In the genomic region with DNA sequence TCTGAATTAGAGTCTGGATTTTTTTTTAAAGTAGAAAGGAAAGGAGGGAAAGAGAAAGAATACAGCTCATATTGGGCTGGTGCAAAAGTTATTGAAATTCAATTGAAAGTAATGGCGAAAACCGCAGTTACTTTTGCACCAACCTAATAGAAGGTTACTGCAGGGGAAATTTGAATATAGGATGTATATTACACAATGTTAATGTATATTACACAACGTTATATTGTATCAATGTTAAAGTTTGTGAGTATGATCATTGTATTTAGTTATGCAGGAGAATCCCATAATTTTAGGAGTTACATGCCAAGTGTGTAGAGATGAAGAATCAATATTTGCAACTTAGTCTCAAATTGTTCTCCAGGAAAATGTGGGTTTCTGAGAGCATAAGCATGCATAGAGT, we compare ENCODE assay signal across 20 cellular contexts. TPM values are rescaled to one million over a fixed set of nuclear protein-coding genes. Genes with fewer than 3 reads are reported as not detected.
DNase-seq lines count a peak whose midpoint lies in the region; ATAC-seq, FAIRE-seq and TF ChIP-seq lines count a peak whose summit lies in the region.
"Had no signal": no experiment of that assay in that cellular context is flagged by ENCODE, and none has a peak within 500 bp of the region (broad histone marks: within the 10 kb centered on the region; RNA-seq: fewer than 3 reads in every experiment).

No MANE protein-coding gene starts in this region.

- H3K9me3 ChIP-seq in HepG2 (ENCODE audit: low read length) (no peaks in the 10 kb centered on the region), right lobe of liver (no peaks in the 10 kb centered on the region), K562 (replicated peaks; ENCODE audit: control insufficient read depth, insufficient read depth, low read depth, low read length) (no peaks in the 10 kb centered on the region)
- H3K9me3 ChIP-seq: A549; BLaER1 treated with 17β-estradiol and CSF1 and Interleukin-3, amounts not matched to agents 10 nM and 100 nM; Caco-2 had no signal

- H2AFZ ChIP-seq in HepG2 (ENCODE audit: low read length), result no peak overlapping the region
- no peak overlapping the region for H2AFZ ChIP-seq in K562 (ENCODE audit: low read depth, low read length)

- H3K79me2 ChIP-seq in HepG2 (ENCODE audit: insufficient read depth, low read length), result peaks cover 19% of the 10 kb centered on the region
- peaks cover 17% of the 10 kb centered on the region for H3K79me2 ChIP-seq in K562 (ENCODE audit: control insufficient read depth, insufficient read depth, low read length)

- TF ChIP-seq EP300 in HepG2 (IDR thresholded peaks at IDR 0.05; ENCODE audit: low read depth in 2 of 2, low read length in 2 of 2) (no peak), HepG2 (CRISPR knock-in tag; IDR thresholded peaks at IDR 0.05; ENCODE audit: borderline replicate concordance) (no peak), K562 (IDR thresholded peaks at IDR 0.05; ENCODE audit: low read length) (no peak)

- in situ Hi-C loops in HepG2 (cut with HindIII; ENCODE audit: extremely low pct_ligation_motif_present, low pct_unique_long_range_greater_than_20kb), result no loop called here
- in situ Hi-C loops in K562 (cut with MboI), result no loop called here
- in situ Hi-C loops in GM13976 (cut with MboI; ENCODE audit: low sequenced_read_pairs, unreplicated experiment), result no loop called here

- H4K20me1 ChIP-seq in HepG2 (ENCODE audit: insufficient read depth, low read length), result no peaks in the 10 kb centered on the region
- H4K20me1 ChIP-seq in K562 (replicated peaks; ENCODE audit: control insufficient read depth, insufficient read depth, low read length), result no peaks in the 10 kb centered on the region

- no peak for ATAC-seq in HepG2
- no peak for ATAC-seq in right lobe of liver
- no peak for ATAC-seq in K562
- ATAC-seq: A549; CD8-positive, alpha-beta T cell had no signal

- H3K4me3 ChIP-seq in HepG2 (replicated peaks in 1 of 3; ENCODE audit: insufficient read depth in 1 of 3, low read depth in 2 of 3, low read length in 3 of 3), result no peak overlapping the region
- no peak overlapping the region for H3K4me3 ChIP-seq in right lobe of liver
- H3K4me3 ChIP-seq in K562, result no peak overlapping the region
- H3K4me3 ChIP-seq: A549; BLaER1 treated with 17β-estradiol and CSF1 and Interleukin-3, amounts not matched to agents 10 nM and 100 nM had no signal

- H3K9me1 ChIP-seq in K562 (ENCODE audit: control insufficient read depth, insufficient read depth, low read length), result no peaks in the 10 kb centered on the region

- peaks cover 2 to 25% of the 10 kb centered on the region in 2 experiments; a peak in 2 of 5 replicates for H3K27me3 ChIP-seq in HepG2 (ENCODE audit: control insufficient read depth in 1 of 2, insufficient read depth in 2 of 2, low read length in 2 of 2)
- no peaks in the 10 kb centered on the region for H3K27me3 ChIP-seq in right lobe of liver
- H3K27me3 ChIP-seq in K562 (ENCODE audit: control insufficient read depth in 2 of 2, insufficient read depth in 2 of 2, low read length in 2 of 2), result no peaks in the 10 kb centered on the region; a peak in 1 of 5 replicates
- H3K27me3 ChIP-seq: BLaER1 treated with 17β-estradiol and CSF1 and Interleukin-3, amounts not matched to agents 10 nM and 100 nM had no signal

- TF ChIP-seq RAD21 in HepG2 (CRISPR knock-in tag; IDR thresholded peaks at IDR 0.05) (no peak), K562 (CRISPR knock-in tag; conservative IDR thresholded peaks at IDR 0.05 in 1 of 2, IDR thresholded peaks at IDR 0.05 in 1 of 2) (no peak)

- CTCF ChIA-PET in HepG2 (lab: Yijun Ruan, JAX; ENCODE audit: low intra/inter-chr PET ratio, low total read pairs) (no interaction called here), K562 (lab: Yijun Ruan, JAX; ENCODE audit: low intra/inter-chr PET ratio) (no interaction called here)

- intact Hi-C loops in HepG2 (cut with micrococcal nuclease; ENCODE audit: unreplicated experiment), result no loop called here
- intact Hi-C loops in right lobe of liver (cut with DNase I), result no loop called here
- intact Hi-C loops in K562 (cut with micrococcal nuclease), result loop anchor here (10.0 kb wide), 1 partner anchor 64 kb away; no protein-coding TSS in a partner anchor

- BruUV-seq in HepG2 (replicated peaks; lab: Mats Ljungman, UMichigan), result no TSS peak
- no TSS peak for BruUV-seq in K562 (replicated peaks; lab: Mats Ljungman, UMichigan)

- H3K36me3 ChIP-seq in HepG2 (replicated peaks in 1 of 2; ENCODE audit: control insufficient read depth in 1 of 2, insufficient read depth in 2 of 2, low read length in 2 of 2), result peaks cover 0 to 7% of the 10 kb centered on the region in 2 experiments; a peak in 3 of 5 replicates
- peaks cover 0 to 10% (median 0%) of the 10 kb centered on the region in 4 donors for H3K36me3 ChIP-seq in right lobe of liver
- peaks cover 14% of the 10 kb centered on the region for H3K36me3 ChIP-seq in K562 (ENCODE audit: control insufficient read depth, insufficient read depth, low read length)

- WGBS in HepG2 (ENCODE audit: low lambda C conversion rate), result 50% methylated on average over 3 of the region's 3 CpGs
- 71% methylated on average over 3 of the region's 3 CpGs for WGBS in right lobe of liver (ENCODE audit: insufficient coverage, low coverage, low lambda C conversion rate, missing lambda C conversion rate)
- 41% methylated on average over 3 of the region's 3 CpGs for WGBS in K562 (ENCODE audit: insufficient coverage, low coverage, missing lambda C conversion rate)

- FAIRE-seq in HepG2 (lab: Jason Lieb, UNC), result no peak
- no peak for FAIRE-seq in K562 (lab: Jason Lieb, UNC)
- FAIRE-seq: A549, D721Med, G401.6, GM12891, GM18507 had no signal

- TF ChIP-seq CTCF in HepG2 (CRISPR knock-in tag; IDR thresholded peaks at IDR 0.05), result no peak
- no peak for TF ChIP-seq CTCF in right lobe of liver (IDR thresholded peaks at IDR 0.05)
- TF ChIP-seq CTCF in K562 (IDR thresholded peaks at IDR 0.05 in 2 of 3, conservative IDR thresholded peaks at IDR 0.05 in 1 of 3; ENCODE audit: insufficient read depth in 2 of 3, low read depth in 1 of 3, low read length in 3 of 3), result no peak
- TF ChIP-seq CTCF in GM13976 (IDR thresholded peaks at IDR 0.05; ENCODE audit: borderline replicate concordance, control extremely low read depth, extremely low read depth, insufficient read depth, missing control alignments), result no peak

- H3K4me2 ChIP-seq in HepG2 (ENCODE audit: low read depth, low read length) (no peak overlapping the region), K562 (ENCODE audit: insufficient read depth, low read length) (no peak overlapping the region)
- H3K4me2 ChIP-seq: A549; BLaER1 treated with 17β-estradiol and CSF1 and Interleukin-3, amounts not matched to agents 10 nM and 100 nM had no signal

- H3K9ac ChIP-seq in HepG2 (ENCODE audit: insufficient read depth, low read depth, low read length) (no peak overlapping the region), K562 (ENCODE audit: insufficient read depth in 1 of 2, low read depth in 2 of 2, low read length in 2 of 2) (no peak overlapping the region)
- H3K9ac ChIP-seq: BLaER1 treated with 17β-estradiol and CSF1 and Interleukin-3, amounts not matched to agents 10 nM and 100 nM had no signal

- TF ChIP-seq POLR2A in HepG2 (IDR thresholded peaks at IDR 0.05; ENCODE audit: insufficient read depth in 1 of 2, low read depth in 2 of 2, low read length in 2 of 2) (no peak), right lobe of liver (IDR thresholded peaks at IDR 0.05) (no peak), K562 (conservative IDR thresholded peaks at IDR 0.05) (no peak)

- no peak overlapping the region for H3K27ac ChIP-seq in HepG2 (ENCODE audit: extremely low read length, insufficient read depth, low read length)
- H3K27ac ChIP-seq in right lobe of liver, result no peak overlapping the region
- H3K27ac ChIP-seq in K562 (ENCODE audit: extremely low read depth, low read depth, low read length), result no peak overlapping the region
- H3K27ac ChIP-seq: 22Rv1; A549; BLaER1 treated with 17β-estradiol and CSF1 and Interleukin-3, amounts not matched to agents 10 nM and 100 nM; C4-2B had no signal

- H3K4me1 ChIP-seq in HepG2 (ENCODE audit: insufficient read depth, low read length) (peaks cover 22% of the 10 kb centered on the region), right lobe of liver (peaks cover 0 to 4% (median 0%) of the 10 kb centered on the region in 4 donors), K562 (replicated peaks in 1 of 2; ENCODE audit: control insufficient read depth in 2 of 2, insufficient read depth in 2 of 2, low read length in 2 of 2) (peaks cover 13 to 17% of the 10 kb centered on the region in 2 experiments; a peak in 4 of 5 replicates)

- no peak for DNase-seq in HepG2 (ENCODE audit: low spot score)
- no peak for DNase-seq in right lobe of liver
- no peak for DNase-seq in K562 (ENCODE audit: extremely low read depth in 1 of 4, low spot score in 3 of 4)
- no peak for DNase-seq in GM13976 (ENCODE audit: low spot score)
- DNase-seq in NCI-H510A treated with DMSO at 0.1 percent for 48 hours (lab: John Stamatoyannopoulos, UW), result no peak
- DNase-seq: AML-193; Caco-2; Calu3; CD4-positive, alpha-beta T cell; CD8-positive, alpha-beta T cell; DMS79 treated with DMSO at 0.1 percent for 48 hours; GF-D8 had no signal

- POLR2A ChIA-PET in HepG2 (lab: Yijun Ruan, JAX), result no interaction called here
- POLR2A ChIA-PET in K562 (lab: Yijun Ruan, JAX), result no interaction called here

RNA-seq across cellular contexts. Expression of a gene that starts 2.5 kb away (rescaled TPM):
- total RNA-seq in HepG2 (2016; rRNA removed; fragmentation: Illumina TruSeq; extraction: Trizol), result 46.4 and 75.8 TPM in 2 replicates
- total RNA-seq in HepG2 (2016; cell fraction: cytosol; rRNA removed; fragmentation: Illumina TruSeq; extraction: Trizol; ENCODE audit: low read depth), result 7.9 and 10.0 TPM in 2 replicates
- 45.9 and 69.7 TPM in 2 replicates for total RNA-seq in HepG2 (2016; cell fraction: insoluble cytoplasmic fraction; rRNA removed; fragmentation: Illumina TruSeq; extraction: Trizol)
- 48.2 and 51.0 TPM in 2 replicates for total RNA-seq in HepG2 (2016; cell fraction: membrane; rRNA removed; fragmentation: Illumina TruSeq; extraction: Trizol)
- 55.1 and 62.2 TPM in 2 replicates for total RNA-seq in HepG2 (2016; cell fraction: nucleus; rRNA removed; fragmentation: Illumina TruSeq; extraction: Trizol)
- 48.0 and 56.9 TPM in 2 replicates for polyA plus RNA-seq in HepG2 (2011; rRNA removed)
- 41.5 and 54.0 TPM in 2 replicates for polyA plus RNA-seq in HepG2 (2011; cell fraction: cytosol; rRNA removed)
- polyA plus RNA-seq in HepG2 (2011; cell fraction: nucleus; rRNA removed), result 27.7 and 32.7 TPM in 2 replicates
- 83.1 and 84.5 TPM in 2 replicates for polyA plus RNA-seq in HepG2 (2012)
- 16.6 and 17.4 TPM in 2 replicates for polyA plus RNA-seq in HepG2 (2016; cell fraction: cytosol; fragmentation: Illumina TruSeq; extraction: Trizol; ENCODE audit: low read depth)
- polyA plus RNA-seq in HepG2 (2016; cell fraction: insoluble cytoplasmic fraction; fragmentation: Illumina TruSeq; extraction: Trizol; ENCODE audit: low read depth), result 76.7 and 84.0 TPM in 2 replicates
- polyA plus RNA-seq in HepG2 (2016; cell fraction: membrane; fragmentation: Illumina TruSeq; extraction: Trizol; ENCODE audit: low read depth), result 43.1 and 47.3 TPM in 2 replicates
- 77.0 and 77.7 TPM in 2 replicates for polyA plus RNA-seq in HepG2 (2016; cell fraction: nucleus; fragmentation: Illumina TruSeq; extraction: Trizol; ENCODE audit: insufficient read depth, low read depth)
- polyA minus RNA-seq in HepG2 (2011; rRNA and poly(A)+ RNA removed; ENCODE audit: low replicate concordance), result 80.3 and 103 TPM in 2 replicates
- polyA minus RNA-seq in HepG2 (2011; cell fraction: cytosol; rRNA and poly(A)+ RNA removed), result 85.8 and 89.6 TPM in 2 replicates
- 57.7 and 65.4 TPM in 2 replicates for polyA minus RNA-seq in HepG2 (2011; cell fraction: nucleus; rRNA and poly(A)+ RNA removed)
- total RNA-seq in right lobe of liver, result 10 to 100 TPM; 24.4 to 29.5 (median 26.8) TPM
- 26.4 and 69.6 TPM in 2 replicates for total RNA-seq in K562 (2011; cell fraction: chromatin; rRNA removed; ENCODE audit: low replicate concordance)
- 19.0 and 20.7 TPM in 2 replicates for total RNA-seq in K562 (2011; cell fraction: nucleolus; rRNA removed)
- 45.6 and 81.2 TPM in 2 replicates for total RNA-seq in K562 (2011; cell fraction: nucleoplasm; rRNA removed)
- 20.8 TPM in 2 replicates for total RNA-seq in K562 (2014; rRNA removed)
- total RNA-seq in K562 (2014; rRNA removed; fragmentation: Illumina TruSeq; extraction: Trizol), result 54.1 and 59.2 TPM in 2 replicates
- total RNA-seq in K562 (2015; rRNA removed; fragmentation: Illumina TruSeq; extraction: Trizol), result 44.7 and 44.8 TPM in 2 replicates
- total RNA-seq in K562 (2021), result 95.7 and 109 TPM in 2 replicates
- polyA plus RNA-seq in K562 (2011; rRNA removed), result 48.1 and 61.2 TPM in 2 replicates
- 29.2 and 61.7 TPM in 2 replicates for polyA plus RNA-seq in K562 (2011; cell fraction: cytosol; rRNA removed)
- polyA plus RNA-seq in K562 (2011; cell fraction: nucleus; rRNA removed), result 33.6 and 40.3 TPM in 2 replicates
- 62.6 and 118 TPM in 2 replicates for polyA plus RNA-seq in K562 (2012)
- 90.0 and 97.7 TPM in 2 replicates for polyA plus RNA-seq in K562 (2014; fragmentation: Illumina TruSeq; extraction: Trizol)
- 10 to 100 TPM; 23.4 to 25.2 TPM for polyA plus RNA-seq in K562 (2014; fragmentation: Nextera tagmentation; extraction: Ambion mirVana)
- 35.4 and 42.8 TPM in 2 replicates for polyA plus RNA-seq in K562 (2014; rRNA removed)
- 131 and 140 TPM in 2 replicates for polyA minus RNA-seq in K562 (2011; rRNA and poly(A)+ RNA removed)
- polyA minus RNA-seq in K562 (2011; cell fraction: cytosol; rRNA and poly(A)+ RNA removed), result 65.1 and 66.0 TPM in 2 replicates
- polyA minus RNA-seq in K562 (2011; cell fraction: nucleus; rRNA and poly(A)+ RNA removed), result 13.7 and 24.1 TPM in 2 replicates
